In genomic region chr21:26587621-26588260, GRCh38 we compare ENCODE assay signal across 15 cellular contexts. TPM values are rescaled to one million over a fixed set of nuclear protein-coding genes. Genes with fewer than 3 reads are reported as not detected.
A peak's percentile ranks its signal among the peaks of the same experiment; 100 is the strongest.
DNase-seq lines count a peak whose midpoint lies in the region; ATAC-seq and TF ChIP-seq lines count a peak whose summit lies in the region.
"Had no signal": no experiment of that assay in that cellular context is flagged by ENCODE, and none has a peak within 500 bp of the region (broad histone marks: within the 10 kb centered on the region; RNA-seq: fewer than 3 reads in every experiment).

No MANE protein-coding gene starts in this region.

- no peaks in the 10 kb centered on the region for H3K79me1 ChIP-seq in IMR-90 (ENCODE audit: low read depth in 1 of 2, low read length in 2 of 2)

- no peaks in the 10 kb centered on the region for H3K4me1 ChIP-seq in IMR-90 (ENCODE audit: control insufficient read depth, insufficient read depth, low read length)
- H3K4me1 ChIP-seq in right cardiac atrium (ENCODE audit: control insufficient read depth, insufficient read depth, low read length) = peaks cover 2% of the 10 kb centered on the region
- H3K4me1 ChIP-seq in upper lobe of right lung = peaks cover 5% of the 10 kb centered on the region

- H2BK5ac ChIP-seq in IMR-90 (ENCODE audit: low read depth, low read length, poor library complexity, severe bottlenecking) = no peak overlapping the region

- H3K14ac ChIP-seq in IMR-90 (replicated peaks; ENCODE audit: low read depth, low read length) = no peak overlapping the region

- intact Hi-C loops in IMR-90 (cut with micrococcal nuclease) (no loop called here), right cardiac atrium (cut with DNase I) (no loop called here), upper lobe of right lung (cut with DNase I) (no loop called here)

- in situ Hi-C loops in IMR-90 (cut with MboI; ENCODE audit: low sequenced_read_pairs) = no loop called here

- H2AFZ ChIP-seq in IMR-90 (replicated peaks; ENCODE audit: low read length, poor library complexity) = no peak overlapping the region

- no peak overlapping the region for H3K4me3 Mint-ChIP-seq in effector memory CD8-positive, alpha-beta T cell
- H3K4me3 Mint-ChIP-seq: brain; naive thymus-derived CD4-positive, alpha-beta T cell had no signal

- H3K9me3 Mint-ChIP-seq in effector memory CD8-positive, alpha-beta T cell = peaks cover 0 to 8% of the 10 kb centered on the region in 2 donors

- no peak overlapping the region for H4K8ac ChIP-seq in IMR-90 (ENCODE audit: low read depth in 2 of 2, low read length in 2 of 2)

- WGBS in IMR-90 (ENCODE audit: extremely low coverage in 2 of 2, insufficient read length in 1 of 2), 2 experiments = 6% methylated on average over 2 of the region's 11 CpGs; no CpG with 5 or more reads in 1 of the 2 experiments
- WGBS in right cardiac atrium = 43% methylated on average over 11 of the region's 11 CpGs

- no peak for TF ChIP-seq CTCF in IMR-90 (conservative IDR thresholded peaks at IDR 0.05; ENCODE audit: low read depth, low read length)
- no peak for TF ChIP-seq CTCF in upper lobe of right lung (IDR thresholded peaks at IDR 0.05)

- H3K27me3 ChIP-seq in IMR-90 (ENCODE audit: control insufficient read depth, insufficient read depth, low read length) (no peaks in the 10 kb centered on the region), right cardiac atrium (ENCODE audit: control insufficient read depth, insufficient read depth) (no peaks in the 10 kb centered on the region), upper lobe of right lung (no peaks in the 10 kb centered on the region)
- H3K27me3 ChIP-seq: tibial artery had no signal

- H3K4me3 ChIP-seq in IMR-90 (ENCODE audit: insufficient read depth, low read depth, low read length) (no peak overlapping the region), right cardiac atrium (ENCODE audit: low read length) (peak overlapping the region; percentile 32), upper lobe of right lung (peak overlapping the region; percentile 26)
- H3K4me3 ChIP-seq: tibial artery had no signal

- H3K4ac ChIP-seq in IMR-90 (ENCODE audit: low read depth, low read length) = no peak overlapping the region

- no peak overlapping the region for H2AK5ac ChIP-seq in IMR-90 (ENCODE audit: low read depth, low read length)

- H2BK120ac ChIP-seq in IMR-90 (ENCODE audit: low read depth, low read length) = no peak overlapping the region

- peak overlapping the region; percentile 3 for H3K4me2 ChIP-seq in IMR-90 (ENCODE audit: low read depth, low read length)

- no TSS peak for BruUV-seq in IMR-90 (replicated peaks; lab: Mats Ljungman, UMichigan)

- no peak overlapping the region for H4K91ac ChIP-seq in IMR-90 (ENCODE audit: insufficient read depth, low read depth, low read length)

- peak; percentile 44 for DNase-seq in IMR-90
- peak; percentile 30 for DNase-seq in astrocyte of the hippocampus (ENCODE audit: low read depth, low spot score)
- no peak for DNase-seq in right cardiac atrium
- no peak for DNase-seq in upper lobe of right lung
- DNase-seq in stimulated activated CD4-positive, alpha-beta T cell treated with anti-CD3 and anti-CD28 coated beads, Interleukin-12 subunit alpha, Interleukin-12 subunit beta, amount 100 ng/mL, for 4 hours = no peak
- no peak for DNase-seq in caudate nucleus (lab: John Stamatoyannopoulos, UW)
- DNase-seq in effector memory CD8-positive, alpha-beta T cell = no peak
- DNase-seq: GF-D8; hypothalamus; naive thymus-derived CD4-positive, alpha-beta T cell; stimulated activated CD4-positive, alpha-beta T cell treated with anti-CD3 and anti-CD28 coated beads, Interleukin-4, amount 100 ng/mL, for 1 hour; SW 1271; tibial artery had no signal

- dilution Hi-C loops in IMR-90 (cut with HindIII; ENCODE audit: low sequenced_read_pairs, unreplicated experiment) = no loop called here

- no peak overlapping the region for H3K23ac ChIP-seq in IMR-90 (ENCODE audit: low read depth, low read length)

- no peak overlapping the region for H3K27ac Mint-ChIP-seq in effector memory CD8-positive, alpha-beta T cell
- H3K27ac Mint-ChIP-seq: naive thymus-derived CD4-positive, alpha-beta T cell had no signal

- no peak overlapping the region for H3K18ac ChIP-seq in IMR-90 (ENCODE audit: low read depth, low read length)

- no peak overlapping the region for H3K56ac ChIP-seq in IMR-90 (ENCODE audit: extremely low read depth, insufficient read depth, low read length)

- H3K9me3 ChIP-seq in IMR-90 (ENCODE audit: control insufficient read depth, insufficient read depth, low read length) (no peaks in the 10 kb centered on the region), right cardiac atrium (ENCODE audit: control insufficient read depth, low read length) (no peaks in the 10 kb centered on the region), upper lobe of right lung (no peaks in the 10 kb centered on the region)
- H3K9me3 ChIP-seq: tibial artery had no signal

- H3K36me3 ChIP-seq in IMR-90 (ENCODE audit: control insufficient read depth, insufficient read depth, low read length) = no peaks in the 10 kb centered on the region
- no peaks in the 10 kb centered on the region for H3K36me3 ChIP-seq in upper lobe of right lung
- H3K36me3 ChIP-seq: tibial artery had no signal

- CTCF ChIA-PET in IMR-90 (lab: Yijun Ruan, JAX) = no interaction called here

- no peaks in the 10 kb centered on the region for H3K4me1 Mint-ChIP-seq in effector memory CD8-positive, alpha-beta T cell (ENCODE audit: low read depth in 2 of 2)
- H3K4me1 Mint-ChIP-seq: naive thymus-derived CD4-positive, alpha-beta T cell had no signal

- ATAC-seq in IMR-90 (ENCODE audit: low read depth) = peak; percentile 51
- ATAC-seq in right cardiac atrium = peak; percentile 26 to 78
- ATAC-seq in upper lobe of right lung = no peak
- no peak for ATAC-seq in effector memory CD8-positive, alpha-beta T cell (replicated peaks)
- ATAC-seq in HG03135 (IDR thresholded peaks at IDR 0.05; ENCODE audit: unreplicated experiment) = no peak
- ATAC-seq: naive thymus-derived CD4-positive, alpha-beta T cell had no signal

- H3K36me3 Mint-ChIP-seq in effector memory CD8-positive, alpha-beta T cell (ENCODE audit: insufficient read depth) = no peaks in the 10 kb centered on the region
- H3K36me3 Mint-ChIP-seq: brain; naive thymus-derived CD4-positive, alpha-beta T cell had no signal

- no peak overlapping the region for H2BK15ac ChIP-seq in IMR-90 (ENCODE audit: low read depth, low read length)

- no peak overlapping the region for H2BK20ac ChIP-seq in IMR-90 (ENCODE audit: low read depth, low read length)

- no peak for TF ChIP-seq RAD21 in IMR-90 (IDR thresholded peaks at IDR 0.05; ENCODE audit: low read length)

- POLR2A ChIA-PET in IMR-90 (lab: Charles Lee; ENCODE audit: unreplicated experiment) = no interaction called here

- H3K27me3 Mint-ChIP-seq in effector memory CD8-positive, alpha-beta T cell = no peaks in the 10 kb centered on the region
- H3K27me3 Mint-ChIP-seq: brain had no signal

- H4K20me1 ChIP-seq in IMR-90 (ENCODE audit: insufficient read depth, low read length) = no peaks in the 10 kb centered on the region

- H3K9me1 ChIP-seq in IMR-90 (ENCODE audit: insufficient read depth, low read length) = no peaks in the 10 kb centered on the region

- no peak overlapping the region for H3K9ac ChIP-seq in IMR-90 (ENCODE audit: low read depth, low read length)

- no peak overlapping the region for H3K27ac ChIP-seq in IMR-90 (ENCODE audit: insufficient read depth, low read length)
- H3K27ac ChIP-seq in right cardiac atrium (ENCODE audit: low read length) = no peak overlapping the region
- H3K27ac ChIP-seq in upper lobe of right lung = no peak overlapping the region
- no peak overlapping the region for H3K27ac ChIP-seq in caudate nucleus (ENCODE audit: low read depth, low read length)
- H3K27ac ChIP-seq: tibial artery had no signal

- TF ChIP-seq POLR2A in IMR-90 (IDR thresholded peaks at IDR 0.05; ENCODE audit: low read depth, low read length) = no peak

- H4K5ac ChIP-seq in IMR-90 (ENCODE audit: low read depth, low read length) = no peak overlapping the region

- H2AK9ac ChIP-seq in IMR-90 (replicated peaks; ENCODE audit: low read depth, low read length, poor library complexity) = no peak overlapping the region

TF ChIP-seq in IMR-90, 13 proteins besides CTCF, POLR2A, EP300 and RAD21:
- peak; percentile 55; the same call in 1 of the 2 replicates for TF ChIP-seq CEBPB (IDR thresholded peaks at IDR 0.05; ENCODE audit: low read depth, low read length)
- TF ChIP-seq NFE2L2 (IDR thresholded peaks at IDR 0.05; ENCODE audit: low read depth, low read length) = no peak
TF ChIP-seq in IMR-90: peak in this region for 1.

RNA-seq across cellular contexts. Expression of gene CYYR1, which starts 14.7 kb away (rescaled TPM):
- total RNA-seq in IMR-90 (2012; rRNA removed) = not detected in 2 replicates
- not detected in 2 replicates for polyA plus RNA-seq in IMR-90 (2012; rRNA removed)
- polyA plus RNA-seq in IMR-90 (2012; cell fraction: cytosol; rRNA removed) = not detected in 2 replicates
- not detected in 2 replicates for polyA plus RNA-seq in IMR-90 (2012; cell fraction: nucleus; rRNA removed; ENCODE audit: low replicate concordance)
- total RNA-seq in right cardiac atrium = 10 to 100 TPM; 10.7 to 18.8 (median 14.3) TPM
- 18.6 TPM for polyA plus RNA-seq in right cardiac atrium
- 51.3 TPM for total RNA-seq in upper lobe of right lung
- total RNA-seq: naive thymus-derived CD4-positive, alpha-beta T cell had no signal
- polyA plus RNA-seq: naive thymus-derived CD4-positive, alpha-beta T cell had no signal

Comparison
In these comparisons a context has a peak if more than half of its experiments do, and no peak if none do; other contexts are left out.
1. ATAC-seq: peak in IMR-90 (single experiment) and right cardiac atrium (2 of 2); none in upper lobe of right lung (single experiment), effector memory CD8-positive, alpha-beta T cell (single experiment) and HG03135 (single experiment).
2. DNase-seq: peak in IMR-90 (single experiment) and astrocyte of the hippocampus (single experiment); none in right cardiac atrium (0 of 3), upper lobe of right lung (single experiment), stimulated activated CD4-positive, alpha-beta T cell treated with anti-CD3 and anti-CD28 coated beads, Interleukin-12 subunit alpha, Interleukin-12 subunit beta, amount 100 ng/mL, for 4 hours (single experiment), caudate nucleus (0 of 61) and effector memory CD8-positive, alpha-beta T cell (0 of 3).
3. RNA of gene CYYR1, which starts 14.7 kb away (total RNA-seq): 51.3 TPM in upper lobe of right lung (single experiment) and 10.7 to 18.8 TPM in right cardiac atrium; not detected in IMR-90; every median in the first group is over 10 times any median in the second.